24 cellular contexts compared by ENCODE assay signal in the genomic region with DNA sequence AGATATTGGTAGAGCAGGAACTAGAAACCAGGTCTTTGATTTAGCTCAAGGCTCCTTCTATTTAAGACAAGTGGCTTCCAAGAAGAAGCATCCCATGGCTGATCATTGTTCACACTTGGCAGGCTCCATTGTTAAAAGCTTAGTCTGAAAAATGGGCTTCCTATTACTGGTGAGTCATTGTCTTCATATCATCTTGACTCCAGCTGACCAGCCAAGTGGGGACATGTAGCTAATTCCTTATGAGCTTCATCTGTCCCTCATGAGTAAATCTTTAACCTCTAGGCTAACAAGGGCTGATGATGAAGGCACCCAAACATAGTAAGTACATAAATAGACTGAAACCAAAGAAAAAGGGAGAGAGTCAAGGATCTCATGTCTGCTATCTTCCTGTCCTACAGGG.
DNase-seq lines count a peak whose midpoint lies in the region; ATAC-seq, FAIRE-seq and TF ChIP-seq lines count a peak whose summit lies in the region.
"Had no signal": no experiment of that assay in that cellular context is flagged by ENCODE, and none has a peak within 500 bp of the region (broad histone marks: within the 10 kb centered on the region; RNA-seq: fewer than 3 reads in every experiment).

No MANE protein-coding gene starts in this region.

- no peak for ATAC-seq in K562

- H3K4me1 Mint-ChIP-seq in mesothelial cell of epicardium: no peaks in the 10 kb centered on the region
- H3K4me1 Mint-ChIP-seq: CD4-positive, alpha-beta memory T cell had no signal

- no peaks in the 10 kb centered on the region for H3K27me3 ChIP-seq in K562 (ENCODE audit: control insufficient read depth in 2 of 2, insufficient read depth in 2 of 2, low read length in 2 of 2)
- H3K27me3 ChIP-seq in brain microvascular endothelial cell (replicated peaks): no peaks in the 10 kb centered on the region
- H3K27me3 ChIP-seq: Peyer's patch had no signal

- BruUV-seq in K562 (replicated peaks; lab: Mats Ljungman, UMichigan): no TSS peak

- CTCF ChIA-PET in K562 (lab: Yijun Ruan, JAX; ENCODE audit: low intra/inter-chr PET ratio): no interaction called here

- H3K9ac ChIP-seq in K562 (ENCODE audit: insufficient read depth in 1 of 2, low read depth in 2 of 2, low read length in 2 of 2): no peak overlapping the region
- H3K9ac ChIP-seq: GM23248 had no signal

- intact Hi-C loops in K562 (cut with micrococcal nuclease): no loop called here

- peak; percentile 5 for DNase-seq in DMS53 treated with DMSO at 0.1 percent for 48 hours (lab: John Stamatoyannopoulos, UW; ENCODE audit: unreplicated experiment)
- peak in 2 of 4 experiments; percentile 17 to 41 for DNase-seq in K562 (ENCODE audit: extremely low read depth in 1 of 4, low spot score in 3 of 4)
- DNase-seq in glomerular visceral epithelial cell (ENCODE audit: extremely low spot score): peak; percentile 44
- DNase-seq in renal cortical epithelial cell (ENCODE audit: low read depth): peak; percentile 65
- no peak for DNase-seq in brain microvascular endothelial cell
- DNase-seq in mesothelial cell of epicardium (ENCODE audit: low spot score in 2 of 2, unreplicated experiment in 2 of 2): no peak
- no peak for DNase-seq in NCI-H774 (lab: John Stamatoyannopoulos, UW)
- DNase-seq: C1 segment of cervical spinal cord; CD4-positive, alpha-beta memory T cell; COR-L47; DND-41; GM23248; H7; KG1; NCI-H1048; NCI-H1417; NCI-H1694; NCI-H2029 treated with DMSO at 0.1 percent for 48 hours; NCI-H526 treated with DMSO at 0.1 percent for 48 hours; Peyer's patch; SIG-M5; SW 1271 had no signal

- H3K4me1 ChIP-seq in K562 (replicated peaks in 1 of 2; ENCODE audit: control insufficient read depth in 2 of 2, insufficient read depth in 2 of 2, low read length in 2 of 2): peaks cover 0 to 15% of the 10 kb centered on the region in 2 experiments; a peak in 3 of 5 replicates
- H3K4me1 ChIP-seq: Peyer's patch had no signal

- no peak overlapping the region for H3K27ac Mint-ChIP-seq in mesothelial cell of epicardium
- H3K27ac Mint-ChIP-seq: CD4-positive, alpha-beta memory T cell had no signal

- no peak overlapping the region for H3K4me3 Mint-ChIP-seq in mesothelial cell of epicardium
- H3K4me3 Mint-ChIP-seq: CD4-positive, alpha-beta memory T cell had no signal

- FAIRE-seq in K562 (lab: Jason Lieb, UNC): no peak
- FAIRE-seq: GM18507 had no signal

- H3K9me3 Mint-ChIP-seq in mesothelial cell of epicardium: peaks cover 4% of the 10 kb centered on the region

- H3K4me2 ChIP-seq in K562 (ENCODE audit: insufficient read depth, low read length): no peak overlapping the region

- H4K20me1 ChIP-seq in K562 (replicated peaks; ENCODE audit: control insufficient read depth, insufficient read depth, low read length): no peaks in the 10 kb centered on the region

- H3K79me2 ChIP-seq in K562 (ENCODE audit: control insufficient read depth, insufficient read depth, low read length): no peaks in the 10 kb centered on the region

- no peak overlapping the region for H3K27ac ChIP-seq in K562 (ENCODE audit: extremely low read depth, low read depth, low read length)
- H3K27ac ChIP-seq in brain microvascular endothelial cell: no peak overlapping the region
- H3K27ac ChIP-seq: GM23248, Peyer's patch, SK-N-MC had no signal

- in situ Hi-C loops in K562 (cut with MboI): no loop called here
- in situ Hi-C loops in brain microvascular endothelial cell (cut with HindIII; ENCODE audit: low pct_ligation_motif_present, low sequenced_read_pairs): no loop called here

- TF ChIP-seq CTCF in K562 (IDR thresholded peaks at IDR 0.05 in 2 of 3, conservative IDR thresholded peaks at IDR 0.05 in 1 of 3; ENCODE audit: insufficient read depth in 2 of 3, low read depth in 1 of 3, low read length in 3 of 3): no peak
- TF ChIP-seq CTCF in brain microvascular endothelial cell (IDR thresholded peaks at IDR 0.05; ENCODE audit: low read depth, low read length, missing control alignments): no peak
- TF ChIP-seq CTCF in mesothelial cell of epicardium (IDR thresholded peaks at IDR 0.05; ENCODE audit: unreplicated experiment): no peak

- H3K36me3 Mint-ChIP-seq in mesothelial cell of epicardium: no peaks in the 10 kb centered on the region
- H3K36me3 Mint-ChIP-seq: CD4-positive, alpha-beta memory T cell had no signal

- no peaks in the 10 kb centered on the region for H3K9me3 ChIP-seq in K562 (replicated peaks; ENCODE audit: control insufficient read depth, insufficient read depth, low read depth, low read length)
- H3K9me3 ChIP-seq: Peyer's patch had no signal

- no peak for TF ChIP-seq RAD21 in K562 (CRISPR knock-in tag; conservative IDR thresholded peaks at IDR 0.05 in 1 of 2, IDR thresholded peaks at IDR 0.05 in 1 of 2)

- no peaks in the 10 kb centered on the region for H3K36me3 ChIP-seq in K562 (ENCODE audit: control insufficient read depth, insufficient read depth, low read length)
- no peaks in the 10 kb centered on the region for H3K36me3 ChIP-seq in brain microvascular endothelial cell (replicated peaks)
- H3K36me3 ChIP-seq: Peyer's patch had no signal

- no peaks in the 10 kb centered on the region for H3K27me3 Mint-ChIP-seq in mesothelial cell of epicardium (ENCODE audit: low read depth)
- H3K27me3 Mint-ChIP-seq: CD4-positive, alpha-beta memory T cell had no signal

- no peak for TF ChIP-seq POLR2A in K562 (conservative IDR thresholded peaks at IDR 0.05)

- no peak for TF ChIP-seq EP300 in K562 (IDR thresholded peaks at IDR 0.05; ENCODE audit: low read length)

- H3K9me1 ChIP-seq in K562 (ENCODE audit: control insufficient read depth, insufficient read depth, low read length): no peaks in the 10 kb centered on the region

- POLR2A ChIA-PET in K562 (lab: Yijun Ruan, JAX): interaction anchor here (0.8 kb wide), 1 partner anchor 8 kb away, joined by 4 read pairs; no protein-coding TSS in a partner anchor

- H3K4me3 ChIP-seq in K562 (no peak overlapping the region), brain microvascular endothelial cell (ENCODE audit: low read depth, low read length) (no peak overlapping the region)
- H3K4me3 ChIP-seq: GM23248, Peyer's patch, SK-N-MC had no signal

- no peak overlapping the region for H2AFZ ChIP-seq in K562 (ENCODE audit: low read depth, low read length)
- H2AFZ ChIP-seq: GM23248 had no signal

TF ChIP-seq in K562, 482 proteins besides CTCF, POLR2A, EP300 and RAD21 (continues in another document):
- TF ChIP-seq FOSL1 (tag; conservative IDR thresholded peaks at IDR 0.05): peak; percentile 66
- TF ChIP-seq, protein P1, sequence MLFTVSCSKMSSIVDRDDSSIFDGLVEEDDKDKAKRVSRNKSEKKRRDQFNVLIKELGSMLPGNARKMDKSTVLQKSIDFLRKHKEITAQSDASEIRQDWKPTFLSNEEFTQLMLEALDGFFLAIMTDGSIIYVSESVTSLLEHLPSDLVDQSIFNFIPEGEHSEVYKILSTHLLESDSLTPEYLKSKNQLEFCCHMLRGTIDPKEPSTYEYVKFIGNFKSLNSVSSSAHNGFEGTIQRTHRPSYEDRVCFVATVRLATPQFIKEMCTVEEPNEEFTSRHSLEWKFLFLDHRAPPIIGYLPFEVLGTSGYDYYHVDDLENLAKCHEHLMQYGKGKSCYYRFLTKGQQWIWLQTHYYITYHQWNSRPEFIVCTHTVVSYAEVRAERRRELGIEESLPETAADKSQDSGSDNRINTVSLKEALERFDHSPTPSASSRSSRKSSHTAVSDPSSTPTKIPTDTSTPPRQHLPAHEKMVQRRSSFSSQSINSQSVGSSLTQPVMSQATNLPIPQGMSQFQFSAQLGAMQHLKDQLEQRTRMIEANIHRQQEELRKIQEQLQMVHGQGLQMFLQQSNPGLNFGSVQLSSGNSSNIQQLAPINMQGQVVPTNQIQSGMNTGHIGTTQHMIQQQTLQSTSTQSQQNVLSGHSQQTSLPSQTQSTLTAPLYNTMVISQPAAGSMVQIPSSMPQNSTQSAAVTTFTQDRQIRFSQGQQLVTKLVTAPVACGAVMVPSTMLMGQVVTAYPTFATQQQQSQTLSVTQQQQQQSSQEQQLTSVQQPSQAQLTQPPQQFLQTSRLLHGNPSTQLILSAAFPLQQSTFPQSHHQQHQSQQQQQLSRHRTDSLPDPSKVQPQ (CRISPR knock-in tag; IDR thresholded peaks at IDR 0.05; ENCODE audit: borderline replicate concordance): no peak
- TF ChIP-seq, protein P2, sequence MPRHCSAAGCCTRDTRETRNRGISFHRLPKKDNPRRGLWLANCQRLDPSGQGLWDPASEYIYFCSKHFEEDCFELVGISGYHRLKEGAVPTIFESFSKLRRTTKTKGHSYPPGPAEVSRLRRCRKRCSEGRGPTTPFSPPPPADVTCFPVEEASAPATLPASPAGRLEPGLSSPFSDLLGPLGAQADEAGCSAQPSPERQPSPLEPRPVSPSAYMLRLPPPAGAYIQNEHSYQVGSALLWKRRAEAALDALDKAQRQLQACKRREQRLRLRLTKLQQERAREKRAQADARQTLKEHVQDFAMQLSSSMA (CRISPR knock-in tag; IDR thresholded peaks at IDR 0.05): no peak
- TF ChIP-seq, protein P3, sequence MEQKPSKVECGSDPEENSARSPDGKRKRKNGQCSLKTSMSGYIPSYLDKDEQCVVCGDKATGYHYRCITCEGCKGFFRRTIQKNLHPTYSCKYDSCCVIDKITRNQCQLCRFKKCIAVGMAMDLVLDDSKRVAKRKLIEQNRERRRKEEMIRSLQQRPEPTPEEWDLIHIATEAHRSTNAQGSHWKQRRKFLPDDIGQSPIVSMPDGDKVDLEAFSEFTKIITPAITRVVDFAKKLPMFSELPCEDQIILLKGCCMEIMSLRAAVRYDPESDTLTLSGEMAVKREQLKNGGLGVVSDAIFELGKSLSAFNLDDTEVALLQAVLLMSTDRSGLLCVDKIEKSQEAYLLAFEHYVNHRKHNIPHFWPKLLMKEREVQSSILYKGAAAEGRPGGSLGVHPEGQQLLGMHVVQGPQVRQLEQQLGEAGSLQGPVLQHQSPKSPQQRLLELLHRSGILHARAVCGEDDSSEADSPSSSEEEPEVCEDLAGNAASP (IDR thresholded peaks at IDR 0.05): no peak
- TF ChIP-seq, protein P4, sequence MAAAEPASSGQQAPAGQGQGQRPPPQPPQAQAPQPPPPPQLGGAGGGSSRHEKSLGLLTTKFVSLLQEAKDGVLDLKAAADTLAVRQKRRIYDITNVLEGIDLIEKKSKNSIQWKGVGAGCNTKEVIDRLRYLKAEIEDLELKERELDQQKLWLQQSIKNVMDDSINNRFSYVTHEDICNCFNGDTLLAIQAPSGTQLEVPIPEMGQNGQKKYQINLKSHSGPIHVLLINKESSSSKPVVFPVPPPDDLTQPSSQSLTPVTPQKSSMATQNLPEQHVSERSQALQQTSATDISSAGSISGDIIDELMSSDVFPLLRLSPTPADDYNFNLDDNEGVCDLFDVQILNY (CRISPR knock-in tag; IDR thresholded peaks at IDR 0.05): no peak
- TF ChIP-seq, protein P5, sequence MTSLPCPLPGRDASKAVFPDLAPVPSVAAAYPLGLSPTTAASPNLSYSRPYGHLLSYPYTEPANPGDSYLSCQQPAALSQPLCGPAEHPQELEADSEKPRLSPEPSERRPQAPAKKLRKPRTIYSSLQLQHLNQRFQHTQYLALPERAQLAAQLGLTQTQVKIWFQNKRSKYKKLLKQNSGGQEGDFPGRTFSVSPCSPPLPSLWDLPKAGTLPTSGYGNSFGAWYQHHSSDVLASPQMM (CRISPR knock-in tag; IDR thresholded peaks at IDR 0.05): no peak

Comparison
In these comparisons a context has a peak if more than half of its experiments do, and no peak if none do; other contexts are left out.
1. DNase-seq: peak in DMS53 treated with DMSO at 0.1 percent for 48 hours (single experiment), glomerular visceral epithelial cell (single experiment) and renal cortical epithelial cell (single experiment); none in brain microvascular endothelial cell (single experiment), mesothelial cell of epicardium (0 of 2) and NCI-H774 (single experiment).